ENCODE assay signal across 8 cellular contexts in the genomic region with DNA sequence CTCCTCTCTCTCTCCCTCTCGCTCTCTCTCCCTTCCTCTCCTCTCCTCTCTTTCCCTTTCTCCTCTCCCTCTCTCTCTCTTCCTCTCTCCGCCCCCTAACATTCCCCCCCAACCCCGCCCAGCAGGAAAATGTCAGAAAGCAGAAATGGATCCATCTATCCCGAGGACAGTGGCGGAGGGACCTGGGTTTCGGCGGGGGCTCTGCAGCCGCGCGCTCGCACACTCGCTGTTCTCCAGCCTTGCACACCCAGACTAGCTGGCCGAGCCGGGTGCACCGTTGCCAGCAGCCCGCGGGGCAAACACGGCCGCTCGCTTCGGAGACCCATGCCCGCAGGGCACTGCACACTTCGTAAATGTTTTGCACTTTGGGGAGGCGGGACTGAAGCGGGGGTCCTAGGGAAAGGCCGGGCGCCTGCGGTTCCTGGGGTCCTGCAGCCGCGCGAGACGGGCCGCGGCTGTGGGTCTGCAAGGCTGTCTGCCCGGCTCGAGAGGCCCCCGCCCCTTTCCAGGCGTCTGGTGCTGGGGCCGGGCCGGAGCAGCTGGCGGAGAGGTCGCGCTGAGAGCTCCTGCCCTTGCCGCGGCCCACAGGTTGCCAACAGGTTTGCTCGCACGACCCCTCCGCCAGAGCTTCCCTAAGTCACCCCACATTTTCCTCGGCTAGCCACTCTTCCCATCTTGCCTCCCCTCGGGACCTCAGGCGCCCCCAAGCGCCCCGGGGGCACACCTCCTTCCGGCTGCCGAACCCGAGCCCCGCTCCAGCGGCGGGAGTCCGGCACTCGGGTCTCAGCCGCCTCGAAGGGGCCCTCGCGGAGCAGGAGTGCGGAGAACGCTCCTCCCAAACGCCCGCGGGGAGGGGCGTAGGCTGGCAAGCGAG. TPM values are rescaled to one million over a fixed set of nuclear protein-coding genes. Genes with fewer than 3 reads are reported as not detected.
A peak's percentile ranks its signal among the peaks of the same experiment; 100 is the strongest.
DNase-seq lines count a peak whose midpoint lies in the region; ATAC-seq and TF ChIP-seq lines count a peak whose summit lies in the region.

No MANE protein-coding gene starts in this region.

- TF ChIP-seq CTCF in WERI-Rb-1 (IDR thresholded peaks at IDR 0.05; ENCODE audit: low read depth, low read length), result peak; percentile 15; the same call in 1 of the 2 replicates

- H3K27me3 ChIP-seq in MG63 (no peaks in the 10 kb centered on the region), WERI-Rb-1 (ENCODE audit: insufficient read depth, low read depth, severe bottlenecking) (peaks cover 10% of the 10 kb centered on the region)

- intact Hi-C loops in left colon (cut with DNase I, micrococcal nuclease), result no loop called here

- peak overlapping the region; percentile 23 for H3K27ac ChIP-seq in WERI-Rb-1

- ATAC-seq in left colon (peak; percentile 46), GM19324 (IDR thresholded peaks at IDR 0.05; ENCODE audit: low FRiP score, unreplicated experiment) (no peak)

- H3K36me3 ChIP-seq in MG63 (no peaks in the 10 kb centered on the region), WERI-Rb-1 (no peaks in the 10 kb centered on the region)

- H3K4me3 ChIP-seq in MG63 (peak overlapping the region; percentile 71), WERI-Rb-1 (ENCODE audit: low read depth, low read length) (peak overlapping the region; percentile 79)

- DNase-seq in GF-D8 (lab: John Stamatoyannopoulos, UW) (peak; percentile 17), MG63 (peak; percentile 56), WERI-Rb-1 (peak; percentile 87), cerebellar cortex (ENCODE audit: low spot score) (peak; percentile 78), left colon (peak; percentile 40 to 41), cerebellar nuclear complex (lab: John Stamatoyannopoulos, UW) (no peak)
- DNase-seq in stimulated activated CD4-positive, alpha-beta T cell treated with anti-CD3 and anti-CD28 coated beads, Interleukin-4, amount 100 ng/mL, for 24 hours, result peak; percentile 56

- H3K9me3 ChIP-seq in MG63 (no peaks in the 10 kb centered on the region), WERI-Rb-1 (ENCODE audit: severe bottlenecking) (no peaks in the 10 kb centered on the region)

RNA-seq across cellular contexts. Expression of gene MDGA1, which starts 0.8 kb away (rescaled TPM):
- 10.0 and 15.3 TPM in 2 replicates for total RNA-seq in MG63 (2014; rRNA removed; shearing (Covaris generic); ENCODE audit: low replicate concordance)
- 1 to 10 TPM in 1 of 2 donors, under 1 TPM in 1; 0.84 to 3.1 TPM for total RNA-seq in left colon

Comparison
In these comparisons a context has a peak if more than half of its experiments do, and no peak if none do; other contexts are left out.
1. DNase-seq: peak in GF-D8 (single experiment), MG63 (single experiment), WERI-Rb-1 (single experiment), cerebellar cortex (single experiment), left colon (2 of 2) and stimulated activated CD4-positive, alpha-beta T cell treated with anti-CD3 and anti-CD28 coated beads, Interleukin-4, amount 100 ng/mL, for 24 hours (single experiment); none in cerebellar nuclear complex (0 of 2).